Comparison of ENCODE assay signal across 9 cellular contexts in the genomic region with DNA sequence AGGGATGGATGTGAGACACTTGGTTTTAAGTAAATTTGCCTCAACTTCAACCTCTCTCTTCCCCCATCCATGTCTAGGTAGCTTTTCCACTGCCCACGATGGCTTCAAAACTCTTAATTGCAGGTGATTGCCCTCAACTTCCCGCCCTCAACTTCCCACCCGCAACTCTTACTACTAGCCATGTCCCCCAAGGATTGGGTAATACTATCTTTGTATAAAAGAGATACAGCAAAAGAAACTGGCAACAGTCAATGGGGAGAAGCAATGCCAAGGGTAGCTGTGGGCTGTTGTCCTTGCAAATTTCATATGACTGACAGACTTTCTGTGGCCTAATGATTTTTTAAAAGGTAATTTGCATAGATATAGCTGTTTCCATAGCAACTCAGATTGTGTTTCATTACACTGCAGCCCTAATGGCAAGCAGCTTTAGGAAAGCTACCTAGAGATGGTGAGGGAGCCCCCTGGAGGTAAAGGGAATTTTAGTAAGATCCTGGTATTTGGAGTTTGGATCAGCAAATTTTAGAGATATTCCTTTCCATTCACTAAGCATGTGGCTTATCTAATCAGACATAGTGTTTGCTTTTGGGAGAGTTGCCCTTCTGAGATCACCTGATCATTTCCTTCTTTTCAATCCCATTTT.
DNase-seq lines count a peak whose midpoint lies in the region; ATAC-seq and TF ChIP-seq lines count a peak whose summit lies in the region.
"Had no signal": no experiment of that assay in that cellular context is flagged by ENCODE, and none has a peak within 500 bp of the region (broad histone marks: within the 10 kb centered on the region; RNA-seq: fewer than 3 reads in every experiment).

No MANE protein-coding gene starts in this region.

- H3K4me1 ChIP-seq in RWPE2 (ENCODE audit: insufficient read depth, poor library complexity, severe bottlenecking), result no peaks in the 10 kb centered on the region
- no peaks in the 10 kb centered on the region for H3K4me1 ChIP-seq in uterus

- no peak overlapping the region for H3K27ac Mint-ChIP-seq in stimulated activated effector memory CD8-positive, alpha-beta T cell treated with anti-CD3 and anti-CD28 coated beads, Interleukin-12 subunit alpha, Interleukin-12 subunit beta, amount 100 ng/mL, for 72 hours
- H3K27ac Mint-ChIP-seq: activated naive CD8-positive, alpha-beta T cell had no signal

- no peaks in the 10 kb centered on the region for H3K36me3 ChIP-seq in RWPE2 (ENCODE audit: low read depth)
- H3K36me3 ChIP-seq in uterus, result no peaks in the 10 kb centered on the region

- H3K4me3 Mint-ChIP-seq in stimulated activated effector memory CD8-positive, alpha-beta T cell treated with anti-CD3 and anti-CD28 coated beads, Interleukin-12 subunit alpha, Interleukin-12 subunit beta, amount 100 ng/mL, for 72 hours, result no peak overlapping the region
- H3K4me3 Mint-ChIP-seq: activated naive CD8-positive, alpha-beta T cell had no signal

- intact Hi-C loops in uterus (cut with DNase I; ENCODE audit: low total_unique reads), result no loop called here

- H3K9me3 Mint-ChIP-seq in stimulated activated effector memory CD8-positive, alpha-beta T cell treated with anti-CD3 and anti-CD28 coated beads, Interleukin-12 subunit alpha, Interleukin-12 subunit beta, amount 100 ng/mL, for 72 hours, result peaks cover 4% of the 10 kb centered on the region

- H3K27me3 ChIP-seq in HL-60 (ENCODE audit: insufficient read depth, poor library complexity, severe bottlenecking), result no peaks in the 10 kb centered on the region
- peaks cover 9% of the 10 kb centered on the region for H3K27me3 ChIP-seq in RWPE2 (ENCODE audit: insufficient read depth, poor library complexity, severe bottlenecking)
- H3K27me3 ChIP-seq in uterus, result no peaks in the 10 kb centered on the region

- H3K9me3 ChIP-seq in RWPE2 (ENCODE audit: severe bottlenecking), result no peaks in the 10 kb centered on the region
- H3K9me3 ChIP-seq in uterus, result no peaks in the 10 kb centered on the region

- peak; percentile 4 for DNase-seq in NCI-H345 (lab: John Stamatoyannopoulos, UW)
- no peak for DNase-seq in NCI-H345 treated with DMSO at 0.1 percent for 48 hours (lab: John Stamatoyannopoulos, UW; ENCODE audit: unreplicated experiment)
- peak in 1 of 2 experiments; percentile 18 for DNase-seq in HL-60 (ENCODE audit: low read depth in 1 of 2, low spot score in 1 of 2)
- no peak for DNase-seq in RWPE2 (ENCODE audit: low spot score)
- peak; percentile 47 for DNase-seq in glomerular visceral epithelial cell (ENCODE audit: extremely low spot score)
- no peak for DNase-seq in uterus
- DNase-seq in stimulated activated effector memory CD8-positive, alpha-beta T cell treated with anti-CD3 and anti-CD28 coated beads, Interleukin-12 subunit alpha, Interleukin-12 subunit beta, amount 100 ng/mL, for 72 hours (ENCODE audit: low spot score in 2 of 2), result no peak
- DNase-seq in germinal center (ENCODE audit: low spot score), result no peak

- H3K36me3 Mint-ChIP-seq in stimulated activated effector memory CD8-positive, alpha-beta T cell treated with anti-CD3 and anti-CD28 coated beads, Interleukin-12 subunit alpha, Interleukin-12 subunit beta, amount 100 ng/mL, for 72 hours, result no peaks in the 10 kb centered on the region
- H3K36me3 Mint-ChIP-seq: activated naive CD8-positive, alpha-beta T cell had no signal

- H3K4me3 ChIP-seq in HL-60 (replicated peaks; ENCODE audit: insufficient read depth, low read length) (no peak overlapping the region), RWPE2 (ENCODE audit: severe bottlenecking) (no peak overlapping the region), uterus (no peak overlapping the region)

- H3K4me1 Mint-ChIP-seq in stimulated activated effector memory CD8-positive, alpha-beta T cell treated with anti-CD3 and anti-CD28 coated beads, Interleukin-12 subunit alpha, Interleukin-12 subunit beta, amount 100 ng/mL, for 72 hours, result no peaks in the 10 kb centered on the region

- TF ChIP-seq CTCF in HL-60 (IDR thresholded peaks at IDR 0.05; ENCODE audit: insufficient read depth, low read length) (peak; percentile 23), RWPE2 (IDR thresholded peaks at IDR 0.05; ENCODE audit: poor library complexity, severe bottlenecking) (peak; percentile 75), uterus (IDR thresholded peaks at IDR 0.05) (peak; percentile 12 to 39 (median 24))

- H3K27ac ChIP-seq in HL-60 (replicated peaks) (no peak overlapping the region), RWPE2 (ENCODE audit: poor library complexity, severe bottlenecking) (no peak overlapping the region), uterus (no peak overlapping the region)

- peak; percentile 49; the same call in 1 of the 3 replicates for ATAC-seq in RWPE2 (ENCODE audit: low read depth)
- ATAC-seq in stimulated activated effector memory CD8-positive, alpha-beta T cell treated with anti-CD3 and anti-CD28 coated beads, Interleukin-12 subunit alpha, Interleukin-12 subunit beta, amount 100 ng/mL, for 72 hours, result no peak

- TF ChIP-seq POLR2A in uterus (IDR thresholded peaks at IDR 0.05), result no peak

Comparison
In these comparisons a context has a peak if more than half of its experiments do, and no peak if none do; other contexts are left out.
1. DNase-seq: peak in NCI-H345 (single experiment) and glomerular visceral epithelial cell (single experiment); none in NCI-H345 treated with DMSO at 0.1 percent for 48 hours (single experiment), RWPE2 (single experiment), uterus (0 of 2), stimulated activated effector memory CD8-positive, alpha-beta T cell treated with anti-CD3 and anti-CD28 coated beads, Interleukin-12 subunit alpha, Interleukin-12 subunit beta, amount 100 ng/mL, for 72 hours (0 of 2) and germinal center (single experiment).
2. CTCF ChIP-seq: peak in every context shown above with its lines; median percentile 75 in RWPE2; 24 in uterus; 23 in HL-60.